In genomic region chr6:6655805-6656251, GRCh38 we compare ENCODE assay signal across 12 cellular contexts.
DNase-seq lines count a peak whose midpoint lies in the region; ATAC-seq lines count a peak whose summit lies in the region.
"Had no signal": no experiment of that assay in that cellular context is flagged by ENCODE, and none has a peak within 500 bp of the region (broad histone marks: within the 10 kb centered on the region; RNA-seq: fewer than 3 reads in every experiment).

No MANE protein-coding gene starts in this region.

- in situ Hi-C loops in GM23248 (cut with MboI) = no loop called here

- H3F3A ChIP-seq in GM23248 (ENCODE audit: insufficient read depth) = no peaks in the 10 kb centered on the region

- peak overlapping the region; percentile 95 for H3K27ac Mint-ChIP-seq in activated CD4-positive, alpha-beta T cell treated with anti-CD3 and anti-CD28 coated beads for 36 hours
- peak overlapping the region; percentile 98 for H3K27ac Mint-ChIP-seq in activated naive CD8-positive, alpha-beta T cell treated with anti-CD3 and anti-CD28 coated beads, Interleukin-2, amount 10 ng/mL, durations not matched to agents 7 days and 5 days

- WGBS in GM23248 (ENCODE audit: low coverage in 1 of 2, low lambda C conversion rate in 2 of 2, missing lambda C conversion rate in 2 of 2), 2 experiments = 70 to 77% methylated on average over 9 of the region's 9 CpGs

- POLR2A ChIA-PET in activated CD4-positive, alpha-beta T cell treated with anti-CD3 and anti-CD28 coated beads for 36 hours (lab: Charles Lee) = no interaction called here
- POLR2A ChIA-PET in activated naive CD8-positive, alpha-beta T cell treated with anti-CD3 and anti-CD28 coated beads, Interleukin-2, amount 10 ng/mL, durations not matched to agents 7 days and 5 days (lab: Charles Lee) = interaction anchor here (1.1 to 9.2 kb wide), 5 partner anchors 10 to 68 kb away, joined by 3 to 212 read pairs (median 9); partner anchors contain the start of gene LY86

- H3K36me3 ChIP-seq in GM23248 (ENCODE audit: low read depth) = no peaks in the 10 kb centered on the region
- H3K36me3 ChIP-seq: sigmoid colon had no signal

- no peak overlapping the region for H3K4me2 ChIP-seq in GM23248 (ENCODE audit: unreplicated experiment)

- H3K9ac ChIP-seq in GM23248 = no peak overlapping the region

- peaks cover 12% of the 10 kb centered on the region for H3K36me3 Mint-ChIP-seq in activated CD4-positive, alpha-beta T cell treated with anti-CD3 and anti-CD28 coated beads for 36 hours (ENCODE audit: low read depth)
- peaks cover 29% of the 10 kb centered on the region for H3K36me3 Mint-ChIP-seq in activated naive CD8-positive, alpha-beta T cell treated with anti-CD3 and anti-CD28 coated beads, Interleukin-2, amount 10 ng/mL, durations not matched to agents 7 days and 5 days

- no peaks in the 10 kb centered on the region for H3K79me2 ChIP-seq in GM23248 (ENCODE audit: insufficient read depth)

- H3K9me2 ChIP-seq in GM23248 (ENCODE audit: insufficient read depth) = no peaks in the 10 kb centered on the region

- H3K27me3 Mint-ChIP-seq in activated CD4-positive, alpha-beta T cell treated with anti-CD3 and anti-CD28 coated beads for 36 hours = no peaks in the 10 kb centered on the region
- H3K27me3 Mint-ChIP-seq in activated naive CD8-positive, alpha-beta T cell treated with anti-CD3 and anti-CD28 coated beads, Interleukin-2, amount 10 ng/mL, durations not matched to agents 7 days and 5 days = no peaks in the 10 kb centered on the region

- H3K4me3 Mint-ChIP-seq in activated CD4-positive, alpha-beta T cell treated with anti-CD3 and anti-CD28 coated beads for 36 hours = peak overlapping the region; percentile 24
- H3K4me3 Mint-ChIP-seq in activated naive CD8-positive, alpha-beta T cell treated with anti-CD3 and anti-CD28 coated beads, Interleukin-2, amount 10 ng/mL, durations not matched to agents 7 days and 5 days = peak overlapping the region; percentile 46

- H4K20me1 ChIP-seq in GM23248 (ENCODE audit: insufficient read depth) = no peaks in the 10 kb centered on the region

- intact Hi-C loops in activated CD4-positive, alpha-beta T cell treated with anti-CD3 and anti-CD28 coated beads for 36 hours (cut with DNase I, micrococcal nuclease) = loop anchor here (2.0 to 5.0 kb wide), 3 partner anchors 41 to 936 kb away; partner anchors contain the start of gene SNRNP48 (in 1 of the 2)
- intact Hi-C loops in posterior vena cava (cut with DNase I) = loop anchor here in 1 of 2 donors (10.0 kb wide), 1 partner anchor 819 kb away; no protein-coding TSS in a partner anchor

- no peak overlapping the region for H3K4me3 ChIP-seq in GM23248
- H3K4me3 ChIP-seq: sigmoid colon had no signal

- peaks cover 88% of the 10 kb centered on the region for H3K4me1 Mint-ChIP-seq in activated CD4-positive, alpha-beta T cell treated with anti-CD3 and anti-CD28 coated beads for 36 hours
- peaks cover 88% of the 10 kb centered on the region for H3K4me1 Mint-ChIP-seq in activated naive CD8-positive, alpha-beta T cell treated with anti-CD3 and anti-CD28 coated beads, Interleukin-2, amount 10 ng/mL, durations not matched to agents 7 days and 5 days

- 0 out of 2 replicates have a peak overlapping the region, but pooled peaks have one; percentile 33 for H2AFZ ChIP-seq in GM23248

- ATAC-seq in activated CD4-positive, alpha-beta T cell treated with anti-CD3 and anti-CD28 coated beads for 36 hours = peak; percentile 56
- ATAC-seq in activated naive CD8-positive, alpha-beta T cell treated with anti-CD3 and anti-CD28 coated beads, Interleukin-2, amount 10 ng/mL, durations not matched to agents 7 days and 5 days (ENCODE audit: low read depth) = no peak
- ATAC-seq: esophagus mucosa had no signal

- no peaks in the 10 kb centered on the region for H3K27me3 ChIP-seq in GM23248 (replicated peaks; ENCODE audit: insufficient read depth)
- H3K27me3 ChIP-seq: sigmoid colon had no signal

- H3K9me3 ChIP-seq in GM23248 (ENCODE audit: low read depth) = no peaks in the 10 kb centered on the region
- H3K9me3 ChIP-seq: sigmoid colon had no signal

- CTCF ChIA-PET in activated CD4-positive, alpha-beta T cell treated with anti-CD3 and anti-CD28 coated beads for 36 hours (lab: Charles Lee) = no interaction called here

- no peak overlapping the region for H3K27ac ChIP-seq in GM23248

- peaks cover 7% of the 10 kb centered on the region for H3K9me3 Mint-ChIP-seq in activated CD4-positive, alpha-beta T cell treated with anti-CD3 and anti-CD28 coated beads for 36 hours (ENCODE audit: low read depth)
- peaks cover under 1% of the 10 kb centered on the region for H3K9me3 Mint-ChIP-seq in activated naive CD8-positive, alpha-beta T cell treated with anti-CD3 and anti-CD28 coated beads, Interleukin-2, amount 10 ng/mL, durations not matched to agents 7 days and 5 days

- no peaks in the 10 kb centered on the region for H3K4me1 ChIP-seq in GM23248 (ENCODE audit: insufficient read depth)

- peak; percentile 44 for DNase-seq in activated CD4-positive, alpha-beta T cell treated with anti-CD3 and anti-CD28 coated beads for 36 hours
- no peak for DNase-seq in activated CD4-positive, alpha-beta T cell treated with anti-CD3 and anti-CD28 coated beads for 4 hours
- no peak for DNase-seq in GM23248
- DNase-seq in activated naive CD8-positive, alpha-beta T cell treated with anti-CD3 and anti-CD28 coated beads, Interleukin-2, amount 10 ng/mL, durations not matched to agents 7 days and 5 days = no peak
- DNase-seq in posterior vena cava (ENCODE audit: low spot score) = peak; percentile 24
- no peak for DNase-seq in NCI-H2107 (lab: John Stamatoyannopoulos, UW)
- no peak for DNase-seq in NCI-H146 (lab: John Stamatoyannopoulos, UW)
- no peak for DNase-seq in Ammon's horn (ENCODE audit: low spot score)
- DNase-seq: activated effector memory CD4-positive, alpha-beta T cell treated with Interleukin-2 at 50 U/mL for 16 hours; RPMI8226; sigmoid colon had no signal

Comparison
In these comparisons a context has a peak if more than half of its experiments do, and no peak if none do; other contexts are left out.
1. DNase-seq: peak in activated CD4-positive, alpha-beta T cell treated with anti-CD3 and anti-CD28 coated beads for 36 hours (single experiment) and posterior vena cava (single experiment); none in activated CD4-positive, alpha-beta T cell treated with anti-CD3 and anti-CD28 coated beads for 4 hours (0 of 2), GM23248 (single experiment), activated naive CD8-positive, alpha-beta T cell treated with anti-CD3 and anti-CD28 coated beads, Interleukin-2, amount 10 ng/mL, durations not matched to agents 7 days and 5 days (single experiment), NCI-H2107 (single experiment), NCI-H146 (single experiment) and Ammon's horn (single experiment).